1 cellular context compared by ENCODE assay signal in the genomic region with DNA sequence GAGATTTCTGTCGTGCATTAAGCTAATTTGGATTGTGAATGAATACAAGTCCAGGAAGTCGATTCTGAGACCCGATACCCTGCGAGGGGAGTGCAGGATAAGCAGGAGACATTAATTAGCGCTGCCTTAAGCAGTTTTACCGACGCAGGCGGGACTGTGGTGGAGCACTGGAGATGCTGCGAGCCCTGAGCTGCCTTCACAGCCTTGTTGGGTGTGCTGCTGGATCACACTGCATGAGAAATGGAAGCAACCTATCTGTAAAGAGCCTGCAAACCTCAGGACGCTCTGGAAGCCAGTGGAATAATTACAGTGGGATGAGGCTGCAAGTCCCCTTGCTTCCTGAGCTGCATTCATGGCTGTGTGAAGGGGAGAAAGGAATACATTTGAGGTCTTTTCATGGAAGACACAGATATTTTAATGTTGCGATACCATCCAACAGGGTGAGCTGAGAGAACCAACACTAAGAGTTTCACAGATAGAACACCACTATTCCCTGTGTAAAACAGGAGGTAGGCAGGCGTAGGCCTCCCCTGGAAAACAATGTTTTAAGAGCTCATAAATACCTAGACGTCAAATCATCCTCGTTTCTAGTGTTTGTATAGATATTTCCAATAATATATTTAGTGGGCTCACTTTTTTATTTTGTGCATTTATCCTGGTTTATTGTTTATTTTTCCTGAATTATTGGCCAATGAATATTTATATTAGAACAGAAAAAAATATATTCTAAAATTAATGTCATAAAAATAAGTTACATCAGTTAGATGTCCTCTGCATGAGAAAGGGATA.
TF ChIP-seq lines count a peak whose summit lies in the region.

No MANE protein-coding gene starts in this region.

TF ChIP-seq in GM23338, 12 proteins besides CTCF, POLR2A, EP300 and RAD21 (continued from another document):
- TF ChIP-seq ZNF462 (CRISPR knock-in tag; IDR thresholded peaks at IDR 0.05) (no peak), ZNF114 (CRISPR knock-in tag; IDR thresholded peaks at IDR 0.05) (no peak), ZNF331 (CRISPR knock-in tag; IDR thresholded peaks at IDR 0.05; ENCODE audit: low read depth) (no peak), CREB1 (CRISPR knock-in tag; IDR thresholded peaks at IDR 0.05; ENCODE audit: low read depth) (no peak), NANOG (IDR thresholded peaks at IDR 0.05; ENCODE audit: borderline replicate concordance) (no peak), EZH2 (IDR thresholded peaks at IDR 0.05; ENCODE audit: low read depth, unreplicated experiment) (no peak), JUNB (IDR thresholded peaks at IDR 0.05; ENCODE audit: unreplicated experiment) (no peak), STAT1 (IDR thresholded peaks at IDR 0.05; ENCODE audit: unreplicated experiment) (no peak), ETS1 (IDR thresholded peaks at IDR 0.05) (no peak), REST (IDR thresholded peaks at IDR 0.05; ENCODE audit: unreplicated experiment) (no peak)
